Comparison of ENCODE assay signal across 1 cellular context in genomic region chr6:21666788-21667681, GRCh38.
TF ChIP-seq lines count a peak whose summit lies in the region.

No MANE protein-coding gene starts in this region.

TF ChIP-seq in WTC11, 78 proteins besides CTCF, POLR2A, EP300 and RAD21 (continued from another document):
- TF ChIP-seq ZNF512 (CRISPR knock-in tag; IDR thresholded peaks at IDR 0.05; ENCODE audit: borderline replicate concordance), result no peak
- no peak for TF ChIP-seq NR2C2 (CRISPR knock-in tag; IDR thresholded peaks at IDR 0.05)
- TF ChIP-seq ZSCAN18 (CRISPR knock-in tag; IDR thresholded peaks at IDR 0.05), result no peak
- TF ChIP-seq AFF4 (CRISPR knock-in tag; IDR thresholded peaks at IDR 0.05; ENCODE audit: borderline replicate concordance), result no peak; the same call in 1 of the 2 replicates
- no peak for TF ChIP-seq ZMAT4 (CRISPR knock-in tag; IDR thresholded peaks at IDR 0.05)
- TF ChIP-seq ZNF425 (CRISPR knock-in tag; conservative IDR thresholded peaks at IDR 0.05), result no peak
- no peak for TF ChIP-seq ATF1 (CRISPR knock-in tag; IDR thresholded peaks at IDR 0.05)
- TF ChIP-seq FOXJ3 (CRISPR knock-in tag; IDR thresholded peaks at IDR 0.05; ENCODE audit: borderline replicate concordance), result no peak
- no peak for TF ChIP-seq TP53 (CRISPR knock-in tag; IDR thresholded peaks at IDR 0.05)
- TF ChIP-seq ZBTB43 (CRISPR knock-in tag; IDR thresholded peaks at IDR 0.05), result no peak
- no peak for TF ChIP-seq ESRRA (CRISPR knock-in tag; IDR thresholded peaks at IDR 0.05; ENCODE audit: borderline replicate concordance)
- no peak for TF ChIP-seq NFE2L1 (CRISPR knock-in tag; IDR thresholded peaks at IDR 0.05)
- TF ChIP-seq PRDM15 (CRISPR knock-in tag; IDR thresholded peaks at IDR 0.05), result 0 out of 2 replicates have a peak, but pooled peaks have one; percentile 33
- TF ChIP-seq KAT7 (CRISPR knock-in tag; IDR thresholded peaks at IDR 0.05; ENCODE audit: borderline replicate concordance), result no peak
- TF ChIP-seq IRF2 (CRISPR knock-in tag; IDR thresholded peaks at IDR 0.05; ENCODE audit: borderline replicate concordance, low read depth), result no peak
- no peak for TF ChIP-seq RORB (CRISPR knock-in tag; IDR thresholded peaks at IDR 0.05)
- 0 out of 2 replicates have a peak, but pooled peaks have one; percentile 28 for TF ChIP-seq TEAD1 (CRISPR knock-in tag; IDR thresholded peaks at IDR 0.05)
- no peak for TF ChIP-seq GABPB1 (CRISPR knock-in tag; IDR thresholded peaks at IDR 0.05)
- no peak for TF ChIP-seq STAT6 (CRISPR knock-in tag; conservative IDR thresholded peaks at IDR 0.05; ENCODE audit: low read depth)
- 0 out of 2 replicates have a peak, but pooled peaks have one; percentile 14 for TF ChIP-seq ETV6 (CRISPR knock-in tag; IDR thresholded peaks at IDR 0.05)
- no peak for TF ChIP-seq FOXP1 (CRISPR knock-in tag; IDR thresholded peaks at IDR 0.05; ENCODE audit: borderline replicate concordance)
- no peak for TF ChIP-seq USF1 (CRISPR knock-in tag; IDR thresholded peaks at IDR 0.05)
